Comparison of ENCODE assay signal across 17 cellular contexts in genomic region chr3:84440306-84440705, GRCh38.
DNase-seq lines count a peak whose midpoint lies in the region; ATAC-seq and TF ChIP-seq lines count a peak whose summit lies in the region.
"Had no signal": no experiment of that assay in that cellular context is flagged by ENCODE, and none has a peak within 500 bp of the region (broad histone marks: within the 10 kb centered on the region; RNA-seq: fewer than 3 reads in every experiment).

No MANE protein-coding gene starts in this region.

- no peaks in the 10 kb centered on the region for H3K9me2 ChIP-seq in SU-DHL-6 (replicated peaks; ENCODE audit: insufficient read depth, low read length)

- no peak overlapping the region for H3T11ph ChIP-seq in H9 (ENCODE audit: low read length)

- H3K27ac ChIP-seq in H9 (ENCODE audit: insufficient read length, low read depth, low read length) (no peak overlapping the region), SU-DHL-6 (ENCODE audit: low read depth, low read length) (no peak overlapping the region), neural progenitor cell (no peak overlapping the region)
- H3K27ac ChIP-seq: SJSA1 had no signal

- no peak overlapping the region for H2AK5ac ChIP-seq in H9 (ENCODE audit: insufficient read length, low read length)

- no peaks in the 10 kb centered on the region for H3K79me1 ChIP-seq in H9 (ENCODE audit: insufficient read depth, low read depth, low read length, poor library complexity, severe bottlenecking)

- H3K23me2 ChIP-seq in H9 (ENCODE audit: insufficient read length, low read depth, low read length, poor library complexity, severe bottlenecking): no peaks in the 10 kb centered on the region

- intact Hi-C loops in mucosa of descending colon (cut with DNase I, micrococcal nuclease): no loop called here

- H2BK15ac ChIP-seq in H9 (ENCODE audit: low read depth, low read length): no peak overlapping the region

- H3K56ac ChIP-seq in H9 (ENCODE audit: insufficient read length, low read depth, low read length): no peak overlapping the region

- no peak overlapping the region for H2BK12ac ChIP-seq in H9 (ENCODE audit: insufficient read length, low read depth, low read length)

- H4K91ac ChIP-seq in H9 (ENCODE audit: insufficient read length, low read depth, low read length): no peak overlapping the region

- H4K20me1 ChIP-seq in H9 (ENCODE audit: control insufficient read depth, insufficient read depth, insufficient read length) (no peaks in the 10 kb centered on the region), SU-DHL-6 (ENCODE audit: low read depth, low read length) (no peaks in the 10 kb centered on the region), neural progenitor cell (ENCODE audit: low read depth) (no peaks in the 10 kb centered on the region)

- TF ChIP-seq CTCF in H9 (conservative IDR thresholded peaks at IDR 0.05) (no peak), SU-DHL-6 (IDR thresholded peaks at IDR 0.05; ENCODE audit: insufficient read depth, low read length, poor library complexity, severe bottlenecking) (no peak), glutamatergic neuron (IDR thresholded peaks at IDR 0.05; ENCODE audit: partially characterized antibody, unreplicated experiment) (no peak), neural progenitor cell (IDR thresholded peaks at IDR 0.05) (no peak), mucosa of descending colon (IDR thresholded peaks at IDR 0.05) (no peak)

- no peaks in the 10 kb centered on the region for H3K36me3 Mint-ChIP-seq in H9 (ENCODE audit: insufficient read depth in 1 of 3, low read depth in 3 of 3)
- no peaks in the 10 kb centered on the region for H3K36me3 Mint-ChIP-seq in glutamatergic neuron (ENCODE audit: unreplicated experiment)
- H3K36me3 Mint-ChIP-seq in neural progenitor cell: no peaks in the 10 kb centered on the region
- H3K36me3 Mint-ChIP-seq: CD14-positive monocyte, IgD-negative memory B cell had no signal

- H3K4me3 ChIP-seq in SU-DHL-6 (ENCODE audit: insufficient read depth, low read length, poor library complexity, severe bottlenecking) (no peak overlapping the region), neural progenitor cell (no peak overlapping the region), mucosa of descending colon (no peak overlapping the region)
- H3K4me3 ChIP-seq: SJSA1 had no signal

- ATAC-seq in mucosa of descending colon: no peak

- H3K27ac Mint-ChIP-seq in H9 (no peak overlapping the region), glutamatergic neuron (ENCODE audit: unreplicated experiment) (no peak overlapping the region), neural progenitor cell (no peak overlapping the region)
- H3K27ac Mint-ChIP-seq: B cell, CD14-positive monocyte, IgD-negative memory B cell had no signal

- H3K9me3 ChIP-seq in H9 (ENCODE audit: control insufficient read depth, low read depth, low read length) (no peaks in the 10 kb centered on the region), SU-DHL-6 (ENCODE audit: insufficient read depth, low read length) (no peaks in the 10 kb centered on the region), neural progenitor cell (ENCODE audit: low read depth) (no peaks in the 10 kb centered on the region), mucosa of descending colon (peaks cover 10% of the 10 kb centered on the region)
- H3K9me3 ChIP-seq: SJSA1 had no signal

- H2BK5ac ChIP-seq in H9 (ENCODE audit: insufficient read length, low read length): no peak overlapping the region

- DNase-seq in H9: peak; percentile 28
- peak; percentile 16 for DNase-seq in glutamatergic neuron
- peak; percentile 73 for DNase-seq in neural progenitor cell (ENCODE audit: low spot score)
- no peak for DNase-seq in mucosa of gallbladder (ENCODE audit: low spot score)
- DNase-seq in mucosa of descending colon: no peak
- no peak for DNase-seq in epidermal melanocyte (ENCODE audit: insufficient read length, low spot score)
- DNase-seq: EL, NCI-H1105, NCI-H1694, NCI-H2081, NCI-H2171 treated with DMSO at 0.1 percent for 48 hours, OCI-M1 had no signal

- H3K4me2 ChIP-seq in H9 (ENCODE audit: insufficient read depth, insufficient read length, low read length): no peak overlapping the region
- H3K4me2 ChIP-seq in SU-DHL-6 (ENCODE audit: low read depth, low read length, poor library complexity, severe bottlenecking): no peak overlapping the region
- no peak overlapping the region for H3K4me2 ChIP-seq in neural progenitor cell

- no peak overlapping the region for H3K4ac ChIP-seq in H9 (ENCODE audit: low read depth, low read length)

- no peak overlapping the region for H3K23ac ChIP-seq in H9 (ENCODE audit: insufficient read length, low read depth, low read length)

- H2BK20ac ChIP-seq in H9 (ENCODE audit: low read depth, low read length, poor library complexity, severe bottlenecking): no peak overlapping the region

- H2BK120ac ChIP-seq in H9 (ENCODE audit: low read depth, low read length, poor library complexity, severe bottlenecking): no peak overlapping the region

- H3K9ac ChIP-seq in H9 (ENCODE audit: extremely low read depth, insufficient read length, low read length) (no peak overlapping the region), SU-DHL-6 (ENCODE audit: low read length) (no peak overlapping the region), neural progenitor cell (no peak overlapping the region)

- H3K36me3 ChIP-seq in SU-DHL-6 (ENCODE audit: low read length): no peaks in the 10 kb centered on the region
- H3K36me3 ChIP-seq in neural progenitor cell: no peaks in the 10 kb centered on the region
- no peaks in the 10 kb centered on the region for H3K36me3 ChIP-seq in mucosa of descending colon (ENCODE audit: low read depth)
- H3K36me3 ChIP-seq: SJSA1 had no signal

- no peak overlapping the region for H4K8ac ChIP-seq in H9 (replicated peaks; ENCODE audit: insufficient read length, low read depth, low read length)

- no peak overlapping the region for H4K5ac ChIP-seq in H9 (ENCODE audit: insufficient read length, low read depth, low read length)

- H3K4me3 Mint-ChIP-seq in H9 (no peak overlapping the region), glutamatergic neuron (ENCODE audit: unreplicated experiment) (no peak overlapping the region), neural progenitor cell (no peak overlapping the region)
- H3K4me3 Mint-ChIP-seq: B cell, CD14-positive monocyte, IgD-negative memory B cell had no signal

- H3K9me3 Mint-ChIP-seq in H9 (no peaks in the 10 kb centered on the region), glutamatergic neuron (ENCODE audit: unreplicated experiment) (no peaks in the 10 kb centered on the region), neural progenitor cell (no peaks in the 10 kb centered on the region)

- peaks cover 0 to 3% of the 10 kb centered on the region in 2 experiments; a peak in 2 of 4 replicates for H3K4me1 Mint-ChIP-seq in H9
- no peaks in the 10 kb centered on the region for H3K4me1 Mint-ChIP-seq in glutamatergic neuron (ENCODE audit: low read depth, unreplicated experiment)
- H3K4me1 Mint-ChIP-seq in neural progenitor cell: peaks cover 11% of the 10 kb centered on the region
- H3K4me1 Mint-ChIP-seq: B cell, CD14-positive monocyte, IgD-negative memory B cell had no signal

- H3K27me3 ChIP-seq in H9 (ENCODE audit: insufficient read depth, low read length): no peaks in the 10 kb centered on the region
- H3K27me3 ChIP-seq in SU-DHL-6 (ENCODE audit: low read length): no peaks in the 10 kb centered on the region
- H3K27me3 ChIP-seq in neural progenitor cell: no peaks in the 10 kb centered on the region
- H3K27me3 ChIP-seq: SJSA1 had no signal

- WGBS in H9 (ENCODE audit: extremely low coverage, insufficient read length, low lambda C conversion rate): no CpG with 5 or more reads among the region's 10 CpGs

- H3K14ac ChIP-seq in H9 (ENCODE audit: insufficient read depth, low read length): no peak overlapping the region

- H3F3A ChIP-seq in SU-DHL-6 (ENCODE audit: insufficient read depth) (no peaks in the 10 kb centered on the region), neural progenitor cell (ENCODE audit: low read depth) (peaks cover 6% of the 10 kb centered on the region)

- H3K4me1 ChIP-seq in H9 (ENCODE audit: insufficient read depth, low read length): no peaks in the 10 kb centered on the region
- peaks cover 11% of the 10 kb centered on the region for H3K4me1 ChIP-seq in neural progenitor cell
- no peaks in the 10 kb centered on the region for H3K4me1 ChIP-seq in mucosa of descending colon (ENCODE audit: low read depth)
- H3K4me1 ChIP-seq: SJSA1 had no signal

- no peaks in the 10 kb centered on the region for H3K27me3 Mint-ChIP-seq in H9 (ENCODE audit: low read depth)
- no peaks in the 10 kb centered on the region for H3K27me3 Mint-ChIP-seq in glutamatergic neuron (ENCODE audit: unreplicated experiment)
- H3K27me3 Mint-ChIP-seq in neural progenitor cell (ENCODE audit: insufficient read depth, low read depth): no peaks in the 10 kb centered on the region
- H3K27me3 Mint-ChIP-seq: B cell, IgD-negative memory B cell had no signal

- no peak overlapping the region for H3K18ac ChIP-seq in H9 (ENCODE audit: insufficient read length, low read depth, low read length)

- H2AFZ ChIP-seq in H9 (ENCODE audit: low read length) (no peak overlapping the region), SU-DHL-6 (ENCODE audit: low read depth, low read length, severe bottlenecking) (peak overlapping the region; percentile 34), neural progenitor cell (replicated peaks) (no peak overlapping the region)

- H3K79me2 ChIP-seq in H9 (ENCODE audit: insufficient read depth, low read length) (no peaks in the 10 kb centered on the region), SU-DHL-6 (ENCODE audit: insufficient read depth, low read length) (no peaks in the 10 kb centered on the region), neural progenitor cell (ENCODE audit: low read depth) (no peaks in the 10 kb centered on the region)

Comparison
In these comparisons a context has a peak if more than half of its experiments do, and no peak if none do; other contexts are left out.
1. DNase-seq: peak in H9 (single experiment), glutamatergic neuron (single experiment) and neural progenitor cell (single experiment); none in mucosa of gallbladder (single experiment), mucosa of descending colon (0 of 3) and epidermal melanocyte (single experiment).